Comparison of ENCODE assay signal across 9 cellular contexts in genomic region chr17:49359990-49360795, GRCh38. TPM values are rescaled to one million over a fixed set of nuclear protein-coding genes. Genes with fewer than 3 reads are reported as not detected.
DNase-seq lines count a peak whose midpoint lies in the region; ATAC-seq and TF ChIP-seq lines count a peak whose summit lies in the region.
"Had no signal": no experiment of that assay in that cellular context is flagged by ENCODE, and none has a peak within 500 bp of the region (broad histone marks: within the 10 kb centered on the region; RNA-seq: fewer than 3 reads in every experiment).

No MANE protein-coding gene starts in this region.

- no peaks in the 10 kb centered on the region for H3K36me3 ChIP-seq in stomach smooth muscle (ENCODE audit: control insufficient read depth in 2 of 2, insufficient read depth in 2 of 2, low read length in 2 of 2)
- H3K36me3 ChIP-seq: adrenal gland had no signal

- peak overlapping the region; percentile 82; the same call in 1 of the 2 replicates for H3K4me3 ChIP-seq in iPS-18c (ENCODE audit: insufficient read depth, low read depth, low read length)
- peak overlapping the region; percentile 83 to 90 for H3K4me3 ChIP-seq in stomach smooth muscle (ENCODE audit: low read length in 2 of 2)

- H3K9ac ChIP-seq in stomach smooth muscle (ENCODE audit: low read length in 2 of 2), result peak overlapping the region; percentile 76 to 82

- peak; percentile 26 for DNase-seq in activated CD4-positive, alpha-beta T cell treated with anti-CD3 and anti-CD28 coated beads, Interleukin-2, amount 10 ng/mL, durations not matched to agents 7 days and 5 days
- DNase-seq in activated CD4-positive, alpha-beta T cell treated with anti-CD3 and anti-CD28 coated beads for 48 hours, result no peak
- DNase-seq in activated B cell treated with CpG ODN at 0.5 μM for 24 hours (no peak), SHP77 (lab: John Stamatoyannopoulos, UW) (no peak), NCI-H2196 (lab: John Stamatoyannopoulos, UW; ENCODE audit: unreplicated experiment) (no peak)

- H3K36me3 Mint-ChIP-seq in activated CD4-positive, alpha-beta T cell treated with anti-CD3 and anti-CD28 coated beads, Interleukin-2, amount 10 ng/mL, durations not matched to agents 7 days and 5 days (ENCODE audit: low read depth), result peaks cover 12% of the 10 kb centered on the region
- peaks cover 9% of the 10 kb centered on the region for H3K36me3 Mint-ChIP-seq in activated B cell treated with CpG ODN at 0.5 μM for 24 hours (ENCODE audit: low read depth)

- CTCF ChIA-PET in activated CD4-positive, alpha-beta T cell treated with anti-CD3 and anti-CD28 coated beads, Interleukin-2, amount 10 ng/mL, durations not matched to agents 7 days and 5 days (lab: Charles Lee), result interaction anchor here (0.8 to 2.0 kb wide), 7 partner anchors 8 to 416 kb away, joined by 3 to 5 read pairs (median 3); partner anchors contain the start of gene SNF8
- CTCF ChIA-PET in activated B cell treated with CpG ODN at 0.5 μM for 24 hours (lab: Charles Lee), result interaction anchor here (0.9 to 5.5 kb wide), 6 partner anchors 11 to 44 kb away, joined by 3 to 31 read pairs (median 4); no protein-coding TSS in a partner anchor

- H3K4me1 Mint-ChIP-seq in activated CD4-positive, alpha-beta T cell treated with anti-CD3 and anti-CD28 coated beads, Interleukin-2, amount 10 ng/mL, durations not matched to agents 7 days and 5 days, result peaks cover 53% of the 10 kb centered on the region
- peaks cover 65% of the 10 kb centered on the region for H3K4me1 Mint-ChIP-seq in activated B cell treated with CpG ODN at 0.5 μM for 24 hours

- H3K9me3 Mint-ChIP-seq in activated CD4-positive, alpha-beta T cell treated with anti-CD3 and anti-CD28 coated beads, Interleukin-2, amount 10 ng/mL, durations not matched to agents 7 days and 5 days, result no peaks in the 10 kb centered on the region
- no peaks in the 10 kb centered on the region for H3K9me3 Mint-ChIP-seq in activated B cell treated with CpG ODN at 0.5 μM for 24 hours

- H3K9me3 ChIP-seq in iPS-18c (ENCODE audit: control insufficient read depth, insufficient read depth, low read length), result no peaks in the 10 kb centered on the region
- no peaks in the 10 kb centered on the region for H3K9me3 ChIP-seq in stomach smooth muscle (ENCODE audit: control insufficient read depth in 2 of 2, low read length in 2 of 2)
- H3K9me3 ChIP-seq: adrenal gland had no signal

- peak overlapping the region; percentile 96 for H3K27ac Mint-ChIP-seq in activated CD4-positive, alpha-beta T cell treated with anti-CD3 and anti-CD28 coated beads, Interleukin-2, amount 10 ng/mL, durations not matched to agents 7 days and 5 days
- peak overlapping the region; percentile 96 for H3K27ac Mint-ChIP-seq in activated B cell treated with CpG ODN at 0.5 μM for 24 hours

- H3K27ac ChIP-seq in stomach smooth muscle (ENCODE audit: low read length), result no peak overlapping the region

- H3K27me3 Mint-ChIP-seq in activated CD4-positive, alpha-beta T cell treated with anti-CD3 and anti-CD28 coated beads, Interleukin-2, amount 10 ng/mL, durations not matched to agents 7 days and 5 days, result no peaks in the 10 kb centered on the region
- H3K27me3 Mint-ChIP-seq in activated B cell treated with CpG ODN at 0.5 μM for 24 hours, result no peaks in the 10 kb centered on the region

- H3K27me3 ChIP-seq in stomach smooth muscle (ENCODE audit: control insufficient read depth in 1 of 2, insufficient read depth in 2 of 2, low read length in 2 of 2), result no peaks in the 10 kb centered on the region
- H3K27me3 ChIP-seq: adrenal gland had no signal

- H3K4me1 ChIP-seq in stomach smooth muscle (ENCODE audit: control insufficient read depth, insufficient read depth, low read length), result peaks cover 23% of the 10 kb centered on the region

- no peak for TF ChIP-seq CTCF in activated B cell treated with CpG ODN at 0.5 μM for 24 hours (IDR thresholded peaks at IDR 0.05)

- POLR2A ChIA-PET in activated CD4-positive, alpha-beta T cell treated with anti-CD3 and anti-CD28 coated beads, Interleukin-2, amount 10 ng/mL, durations not matched to agents 7 days and 5 days (lab: Charles Lee), result interaction anchor here (0.5 to 0.7 kb wide), 2 partner anchors 25 to 686 kb away, joined by 3 to 6 read pairs; no protein-coding TSS in a partner anchor
- POLR2A ChIA-PET in activated B cell treated with CpG ODN at 0.5 μM for 24 hours (lab: Charles Lee), result interaction anchor here (1.0 to 8.5 kb wide), 11 partner anchors 8 to 348 kb away, joined by 3 to 109 read pairs (median 4); partner anchors contain the start of gene SLC35B1

- H3K4me3 Mint-ChIP-seq in activated CD4-positive, alpha-beta T cell treated with anti-CD3 and anti-CD28 coated beads, Interleukin-2, amount 10 ng/mL, durations not matched to agents 7 days and 5 days, result peak overlapping the region; percentile 89
- peak overlapping the region; percentile 96 for H3K4me3 Mint-ChIP-seq in activated B cell treated with CpG ODN at 0.5 μM for 24 hours

- ATAC-seq in activated B cell treated with CpG ODN at 0.5 μM for 24 hours (ENCODE audit: low read depth), result no peak
- no peak for ATAC-seq in HG03439 (IDR thresholded peaks at IDR 0.05; ENCODE audit: unreplicated experiment)

- intact Hi-C loops in activated B cell treated with CpG ODN at 0.5 μM for 24 hours (cut with micrococcal nuclease), result loop anchor here (5.0 kb wide), 1 partner anchor 1708 kb away; no protein-coding TSS in a partner anchor

RNA-seq across cellular contexts. Expression of gene ZNF652, which starts 1.9 kb away (rescaled TPM):
- 10 to 100 TPM; 32.1 to 36.2 TPM for total RNA-seq in activated CD4-positive, alpha-beta T cell treated with anti-CD3 and anti-CD28 coated beads, Interleukin-2, amount 10 ng/mL, durations not matched to agents 7 days and 5 days
- total RNA-seq in activated B cell treated with CpG ODN at 0.5 μM for 24 hours, result 37.1 and 40.6 TPM in 2 replicates

RNA-seq across cellular contexts. Expression of gene PHB1, which starts 54.5 kb away (rescaled TPM):
- total RNA-seq in activated CD4-positive, alpha-beta T cell treated with anti-CD3 and anti-CD28 coated beads, Interleukin-2, amount 10 ng/mL, durations not matched to agents 7 days and 5 days, result 100 to 1,000 TPM; 132 to 153 TPM
- 184 and 214 TPM in 2 replicates for total RNA-seq in activated B cell treated with CpG ODN at 0.5 μM for 24 hours
